ENCODE assay signal across 19 cellular contexts in the genomic region with DNA sequence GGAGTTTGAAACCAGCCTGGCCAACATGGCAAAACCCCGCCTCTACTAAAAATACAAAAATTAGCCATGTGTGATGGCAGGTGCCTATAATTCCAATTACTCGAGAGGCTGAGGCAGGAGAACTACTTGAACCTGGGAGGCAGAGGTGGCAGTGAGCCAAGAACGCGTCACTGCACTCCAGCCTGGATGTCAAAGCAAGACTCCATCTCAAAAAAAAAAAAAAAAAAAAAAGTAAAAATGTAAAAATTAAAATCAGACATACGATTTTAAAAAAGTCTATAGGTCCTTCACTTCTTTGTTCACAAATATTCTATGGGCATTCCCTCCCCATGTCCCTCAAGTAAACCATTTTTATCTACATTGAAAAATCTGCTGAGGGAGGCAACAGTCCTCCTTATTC. TPM values are rescaled to one million over a fixed set of nuclear protein-coding genes. Genes with fewer than 3 reads are reported as not detected.
DNase-seq lines count a peak whose midpoint lies in the region; ATAC-seq, FAIRE-seq and TF ChIP-seq lines count a peak whose summit lies in the region.
"Had no signal": no experiment of that assay in that cellular context is flagged by ENCODE, and none has a peak within 500 bp of the region (broad histone marks: within the 10 kb centered on the region; RNA-seq: fewer than 3 reads in every experiment).

No MANE protein-coding gene starts in this region.

- no peak for FAIRE-seq in K562 (lab: Jason Lieb, UNC)
- FAIRE-seq: TTC549 had no signal

- no peaks in the 10 kb centered on the region for H4K20me1 ChIP-seq in K562 (replicated peaks; ENCODE audit: control insufficient read depth, insufficient read depth, low read length)
- H4K20me1 ChIP-seq in PC-3 (ENCODE audit: low read length): no peaks in the 10 kb centered on the region

- intact Hi-C loops in K562 (cut with micrococcal nuclease): no loop called here
- intact Hi-C loops in psoas muscle (cut with DNase I): no loop called here
- intact Hi-C loops in PC-3 (cut with micrococcal nuclease): no loop called here

- no peaks in the 10 kb centered on the region for H3F3A ChIP-seq in PC-3 (ENCODE audit: low read length, unreplicated experiment)

- DNase-seq in NCI-H2227 (lab: John Stamatoyannopoulos, UW; ENCODE audit: unreplicated experiment): peak; percentile 8
- no peak for DNase-seq in NCI-H2227 treated with DMSO at 0.1 percent for 48 hours (lab: John Stamatoyannopoulos, UW)
- peak; percentile 26 for DNase-seq in NCI-H2107 (lab: John Stamatoyannopoulos, UW)
- no peak for DNase-seq in K562 (ENCODE audit: extremely low read depth in 1 of 4, low spot score in 3 of 4)
- peak; percentile 27 to 65 for DNase-seq in psoas muscle
- no peak for DNase-seq in GM19238 (ENCODE audit: insufficient read length, low spot score)
- DNase-seq in PC-3: no peak
- no peak for DNase-seq in RPMI8226
- DNase-seq: activated naive CD8-positive, alpha-beta T cell treated with anti-CD3 and anti-CD28 coated beads, Interleukin-2, amount 10 ng/mL, durations not matched to agents 7 days and 5 days; activated T-cell treated with anti-CD3 and anti-CD28 coated beads, Interleukin-2, amount 50 U/mL, for 4 hours; CD4-positive, alpha-beta T cell; GOT3; NCI-H1694; nephron progenitor cell had no signal

- H3K4me3 ChIP-seq in K562 (no peak overlapping the region), psoas muscle (no peak overlapping the region), PC-3 (ENCODE audit: low read length) (no peak overlapping the region)
- H3K4me3 ChIP-seq: cardiac muscle cell, SK-N-MC, uterus had no signal

- H3K4me1 ChIP-seq in K562 (replicated peaks in 1 of 2; ENCODE audit: control insufficient read depth in 2 of 2, insufficient read depth in 2 of 2, low read length in 2 of 2) (no peaks in the 10 kb centered on the region), psoas muscle (peaks cover 16% of the 10 kb centered on the region), PC-3 (ENCODE audit: insufficient read depth, low read length) (no peaks in the 10 kb centered on the region)
- H3K4me1 ChIP-seq: uterus had no signal

- BruUV-seq in K562 (replicated peaks; lab: Mats Ljungman, UMichigan): no TSS peak
- no TSS peak for BruUV-seq in PC-3 (replicated peaks; lab: Mats Ljungman, UMichigan)

- TF ChIP-seq EP300 in K562 (IDR thresholded peaks at IDR 0.05; ENCODE audit: low read length): no peak

- H2AFZ ChIP-seq in K562 (ENCODE audit: low read depth, low read length): no peak overlapping the region
- H2AFZ ChIP-seq in PC-3 (ENCODE audit: low read length): no peak overlapping the region

- no peak overlapping the region for H3K9ac ChIP-seq in K562 (ENCODE audit: insufficient read depth in 1 of 2, low read depth in 2 of 2, low read length in 2 of 2)
- no peak overlapping the region for H3K9ac ChIP-seq in PC-3 (ENCODE audit: low read length)
- H3K9ac ChIP-seq: KMS-11 had no signal

- no peaks in the 10 kb centered on the region for H3K9me2 ChIP-seq in PC-3 (replicated peaks; ENCODE audit: low read length)

- H3K9me3 ChIP-seq in K562 (replicated peaks; ENCODE audit: control insufficient read depth, insufficient read depth, low read depth, low read length) (no peaks in the 10 kb centered on the region), psoas muscle (no peaks in the 10 kb centered on the region), PC-3 (ENCODE audit: low read length) (no peaks in the 10 kb centered on the region)
- H3K9me3 ChIP-seq: uterus had no signal

- CTCF ChIA-PET in K562 (lab: Yijun Ruan, JAX; ENCODE audit: low intra/inter-chr PET ratio) (no interaction called here), PC-3 (lab: Charles Lee) (no interaction called here)

- no peak overlapping the region for H3K4me2 ChIP-seq in K562 (ENCODE audit: insufficient read depth, low read length)
- no peak overlapping the region for H3K4me2 ChIP-seq in PC-3 (ENCODE audit: low read length)
- H3K4me2 ChIP-seq: KMS-11 had no signal

- no peak for TF ChIP-seq POLR2A in K562 (conservative IDR thresholded peaks at IDR 0.05)

- TF ChIP-seq CTCF in K562 (IDR thresholded peaks at IDR 0.05 in 2 of 3, conservative IDR thresholded peaks at IDR 0.05 in 1 of 3; ENCODE audit: insufficient read depth in 2 of 3, low read depth in 1 of 3, low read length in 3 of 3) (no peak), psoas muscle (IDR thresholded peaks at IDR 0.05) (no peak), PC-3 (conservative IDR thresholded peaks at IDR 0.05; ENCODE audit: low read depth, low read length) (no peak)

- POLR2A ChIA-PET in K562 (lab: Yijun Ruan, JAX) (no interaction called here), PC-3 (lab: Charles Lee; ENCODE audit: unreplicated experiment) (no interaction called here)

- no peaks in the 10 kb centered on the region for H3K9me1 ChIP-seq in K562 (ENCODE audit: control insufficient read depth, insufficient read depth, low read length)

- H3K27me3 ChIP-seq in K562 (ENCODE audit: control insufficient read depth in 2 of 2, insufficient read depth in 2 of 2, low read length in 2 of 2): no peaks in the 10 kb centered on the region
- no peaks in the 10 kb centered on the region for H3K27me3 ChIP-seq in psoas muscle (ENCODE audit: insufficient read depth in 3 of 3, low read length in 2 of 3)
- no peaks in the 10 kb centered on the region for H3K27me3 ChIP-seq in PC-3 (ENCODE audit: low read length)
- H3K27me3 ChIP-seq: cardiac muscle cell, uterus had no signal

- H3K27ac ChIP-seq in K562 (ENCODE audit: extremely low read depth, low read depth, low read length) (no peak overlapping the region), psoas muscle (no peak overlapping the region), PC-3 (ENCODE audit: low read length) (no peak overlapping the region)
- H3K27ac ChIP-seq: cardiac muscle cell, KMS-11, SK-N-MC, uterus had no signal

- in situ Hi-C loops in K562 (cut with MboI): no loop called here

- H3K79me2 ChIP-seq in K562 (ENCODE audit: control insufficient read depth, insufficient read depth, low read length) (no peaks in the 10 kb centered on the region; the same call in 2 of the 3 replicates), PC-3 (ENCODE audit: low read length) (no peaks in the 10 kb centered on the region)

- WGBS in K562 (ENCODE audit: insufficient coverage, low coverage, missing lambda C conversion rate): 86% methylated on average over 1 of the region's 5 CpGs
- 53 to 67% (median 64%) methylated on average over 5 of the region's 5 CpGs for WGBS in psoas muscle, 3 donors

- ATAC-seq in K562 (no peak), psoas muscle (peak in 2 of 4 donors; percentile 24 to 57), PC-3 (no peak)
- ATAC-seq: activated T-cell treated with anti-CD3 and anti-CD28 coated beads, Interleukin-2, amount 50 U/mL, for 4 hours had no signal

- no peak for TF ChIP-seq RAD21 in K562 (CRISPR knock-in tag; conservative IDR thresholded peaks at IDR 0.05 in 1 of 2, IDR thresholded peaks at IDR 0.05 in 1 of 2)

- peaks cover 86% of the 10 kb centered on the region for H3K36me3 ChIP-seq in K562 (ENCODE audit: control insufficient read depth, insufficient read depth, low read length)
- H3K36me3 ChIP-seq in psoas muscle (ENCODE audit: insufficient read depth in 1 of 2, low read depth in 1 of 2): peaks cover 2 to 72% of the 10 kb centered on the region in 2 donors
- H3K36me3 ChIP-seq in PC-3 (ENCODE audit: low read depth, low read length): peaks cover 13% of the 10 kb centered on the region
- H3K36me3 ChIP-seq: uterus had no signal

TF ChIP-seq in K562, 482 proteins besides CTCF, POLR2A, EP300 and RAD21 (continues in another document):
- TF ChIP-seq ZNF23 (CRISPR knock-in tag; IDR thresholded peaks at IDR 0.05): no peak

RNA-seq across cellular contexts. Expression of gene TLL2, which starts 34.9 kb away (rescaled TPM):
- not detected in 2 replicates for total RNA-seq in K562 (2011; cell fraction: chromatin; rRNA removed; ENCODE audit: low replicate concordance)
- not detected in 2 replicates for total RNA-seq in K562 (2011; cell fraction: nucleolus; rRNA removed)
- total RNA-seq in K562 (2011; cell fraction: nucleoplasm; rRNA removed): not detected in 2 replicates
- not detected in 2 replicates for total RNA-seq in K562 (2014; rRNA removed)
- not detected in 2 replicates for total RNA-seq in K562 (2014; rRNA removed; fragmentation: Illumina TruSeq; extraction: Trizol)
- not detected in 2 replicates for total RNA-seq in K562 (2015; rRNA removed; fragmentation: Illumina TruSeq; extraction: Trizol)
- total RNA-seq in K562 (2021): 0.09 TPM in 1 of 2 replicates, not detected in the other
- polyA plus RNA-seq in K562 (2011; rRNA removed): not detected in 2 replicates
- 0.01 and 0.06 TPM in 2 replicates for polyA plus RNA-seq in K562 (2011; cell fraction: cytosol; rRNA removed)
- polyA plus RNA-seq in K562 (2011; cell fraction: nucleus; rRNA removed): 0.03 TPM in 1 of 2 replicates, not detected in the other
- not detected in 2 replicates for polyA plus RNA-seq in K562 (2012)
- not detected in 2 replicates for polyA plus RNA-seq in K562 (2014; fragmentation: Illumina TruSeq; extraction: Trizol)
- polyA plus RNA-seq in K562 (2014; fragmentation: Nextera tagmentation; extraction: Ambion mirVana): not detected
- polyA plus RNA-seq in K562 (2014; rRNA removed): not detected in 2 replicates
- 0.18 TPM in 1 of 2 replicates, not detected in the other for polyA minus RNA-seq in K562 (2011; rRNA and poly(A)+ RNA removed)
- not detected in 2 replicates for polyA minus RNA-seq in K562 (2011; cell fraction: cytosol; rRNA and poly(A)+ RNA removed)
- not detected in 2 replicates for polyA minus RNA-seq in K562 (2011; cell fraction: nucleus; rRNA and poly(A)+ RNA removed)
- total RNA-seq in psoas muscle: under 1 TPM; 0.30 to 0.41 (median 0.33) TPM
- polyA plus RNA-seq in psoas muscle: under 1 TPM; 0.22 to 0.64 (median 0.30) TPM
- 0.18 TPM in 1 of 2 replicates, not detected in the other for total RNA-seq in PC-3 (2014; rRNA removed)
- total RNA-seq: activated naive CD8-positive, alpha-beta T cell treated with anti-CD3 and anti-CD28 coated beads, Interleukin-2, amount 10 ng/mL, durations not matched to agents 7 days and 5 days; activated T-cell treated with anti-CD3 and anti-CD28 coated beads, Interleukin-2, amount 50 U/mL, for 4 hours; CD4-positive, alpha-beta T cell had no signal

RNA-seq across cellular contexts. Expression of gene TM9SF3, which starts 38.2 kb away (rescaled TPM):
- total RNA-seq in K562 (2011; cell fraction: chromatin; rRNA removed; ENCODE audit: low replicate concordance): 55.5 and 190 TPM in 2 replicates
- total RNA-seq in K562 (2011; cell fraction: nucleolus; rRNA removed): 38.4 and 47.5 TPM in 2 replicates
- total RNA-seq in K562 (2011; cell fraction: nucleoplasm; rRNA removed): 104 and 151 TPM in 2 replicates
- total RNA-seq in K562 (2014; rRNA removed) (24.7 and 28.4 TPM in 2 replicates), K562 (2014; rRNA removed; fragmentation: Illumina TruSeq; extraction: Trizol) (60.0 and 70.8 TPM in 2 replicates), K562 (2015; rRNA removed; fragmentation: Illumina TruSeq; extraction: Trizol) (33.5 and 36.5 TPM in 2 replicates), K562 (2021) (56.5 and 63.1 TPM in 2 replicates), psoas muscle (10 to 100 TPM; 30.4 to 60.6 (median 57.4) TPM), PC-3 (2014; rRNA removed) (39.2 and 47.0 TPM in 2 replicates)
- polyA plus RNA-seq in K562 (2011; rRNA removed) (29.6 and 42.4 TPM in 2 replicates), K562 (2014; fragmentation: Illumina TruSeq; extraction: Trizol) (34.9 and 36.3 TPM in 2 replicates), K562 (2014; fragmentation: Nextera tagmentation; extraction: Ambion mirVana) (10 to 100 TPM; 16.1 to 17.3 TPM), K562 (2014; rRNA removed) (24.7 and 25.0 TPM in 2 replicates), psoas muscle (10 to 100 TPM; 14.4 to 49.0 (median 38.4) TPM)
- polyA plus RNA-seq in K562 (2011; cell fraction: cytosol; rRNA removed): 27.2 and 74.2 TPM in 2 replicates
- polyA plus RNA-seq in K562 (2011; cell fraction: nucleus; rRNA removed): 11.4 and 20.4 TPM in 2 replicates
- 27.7 and 33.2 TPM in 2 replicates for polyA plus RNA-seq in K562 (2012)
- polyA minus RNA-seq in K562 (2011; rRNA and poly(A)+ RNA removed): 106 and 112 TPM in 2 replicates
- 22.5 and 31.0 TPM in 2 replicates for polyA minus RNA-seq in K562 (2011; cell fraction: cytosol; rRNA and poly(A)+ RNA removed)
- 29.1 and 54.0 TPM in 2 replicates for polyA minus RNA-seq in K562 (2011; cell fraction: nucleus; rRNA and poly(A)+ RNA removed)

Comparison
In these comparisons a context has a peak if more than half of its experiments do, and no peak if none do; other contexts are left out.
1. DNase-seq: peak in NCI-H2227 (single experiment), NCI-H2107 (single experiment) and psoas muscle (2 of 2); none in NCI-H2227 treated with DMSO at 0.1 percent for 48 hours (single experiment), K562 (0 of 4), GM19238 (single experiment), PC-3 (single experiment) and RPMI8226 (single experiment).